ENCODE assay signal across 25 cellular contexts in genomic region chr1:170556910-170557309, GRCh38. TPM values are rescaled to one million over a fixed set of nuclear protein-coding genes. Genes with fewer than 3 reads are reported as not detected.
DNase-seq lines count a peak whose midpoint lies in the region; ATAC-seq, FAIRE-seq and TF ChIP-seq lines count a peak whose summit lies in the region.
"Had no signal": no experiment of that assay in that cellular context is flagged by ENCODE, and none has a peak within 500 bp of the region (broad histone marks: within the 10 kb centered on the region; RNA-seq: fewer than 3 reads in every experiment).

No MANE protein-coding gene starts in this region.

- no peak overlapping the region for H2BK20ac ChIP-seq in IMR-90 (ENCODE audit: low read depth, low read length)

- no peak overlapping the region for H4K8ac ChIP-seq in IMR-90 (ENCODE audit: low read depth in 2 of 2, low read length in 2 of 2)

- peaks cover 0 to 4% of the 10 kb centered on the region in 2 experiments; a peak in 1 of 4 replicates for H3K79me1 ChIP-seq in IMR-90 (ENCODE audit: low read depth in 1 of 2, low read length in 2 of 2)

- peaks cover 10% of the 10 kb centered on the region; the same call in 1 of the 2 replicates for H3K9me3 ChIP-seq in IMR-90 (ENCODE audit: control insufficient read depth, insufficient read depth, low read length)
- H3K9me3 ChIP-seq in kidney (ENCODE audit: control insufficient read depth in 1 of 2, low read length in 2 of 2): no peaks in the 10 kb centered on the region
- H3K9me3 ChIP-seq: BE2C, prostate gland had no signal

- no peak overlapping the region for H3K23ac ChIP-seq in IMR-90 (ENCODE audit: low read depth, low read length)

- ATAC-seq in IMR-90 (ENCODE audit: low read depth): peak; percentile 35
- ATAC-seq in left colon: peak; percentile 94
- no peak for ATAC-seq in GM19023 (IDR thresholded peaks at IDR 0.05; ENCODE audit: unreplicated experiment)
- ATAC-seq: A549, Right ventricle myocardium inferior had no signal

- H2AFZ ChIP-seq in IMR-90 (replicated peaks; ENCODE audit: low read length, poor library complexity): no peak overlapping the region

- dilution Hi-C loops in IMR-90 (cut with HindIII; ENCODE audit: low sequenced_read_pairs, unreplicated experiment): no loop called here

- intact Hi-C loops in IMR-90 (cut with micrococcal nuclease) (no loop called here), left colon (cut with DNase I, micrococcal nuclease) (no loop called here), kidney (cut with DNase I) (no loop called here)

- H3K4me3 ChIP-seq in IMR-90 (ENCODE audit: insufficient read depth, low read depth, low read length) (no peak overlapping the region), epithelial cell of esophagus (ENCODE audit: low read length) (no peak overlapping the region), kidney (ENCODE audit: low read length in 2 of 2) (no peak overlapping the region)
- H3K4me3 ChIP-seq: A549, gastrocnemius medialis, prostate gland had no signal

- TF ChIP-seq POLR2A in IMR-90 (IDR thresholded peaks at IDR 0.05; ENCODE audit: low read depth, low read length): no peak

- H3K36me3 ChIP-seq in IMR-90 (ENCODE audit: control insufficient read depth, insufficient read depth, low read length) (peaks cover 8% of the 10 kb centered on the region), kidney (ENCODE audit: control insufficient read depth in 1 of 2, insufficient read depth in 2 of 2, low read length in 2 of 2) (peaks cover 0 to 4% of the 10 kb centered on the region in 2 donors)
- H3K36me3 ChIP-seq: prostate gland, WERI-Rb-1 had no signal

- H2BK15ac ChIP-seq in IMR-90 (ENCODE audit: low read depth, low read length): no peak overlapping the region

- H3K56ac ChIP-seq in IMR-90 (ENCODE audit: extremely low read depth, insufficient read depth, low read length): no peak overlapping the region

- TF ChIP-seq RAD21 in IMR-90 (IDR thresholded peaks at IDR 0.05; ENCODE audit: low read length): no peak

- H3K9ac ChIP-seq in IMR-90 (ENCODE audit: low read depth, low read length) (no peak overlapping the region), kidney (ENCODE audit: low read length in 2 of 2) (no peak overlapping the region)

- H3K4me1 ChIP-seq in IMR-90 (ENCODE audit: control insufficient read depth, insufficient read depth, low read length) (peaks cover 3% of the 10 kb centered on the region; the same call in 1 of the 2 replicates), kidney (ENCODE audit: control insufficient read depth in 1 of 2, insufficient read depth in 1 of 2, low read depth in 1 of 2, low read length in 2 of 2) (no peaks in the 10 kb centered on the region)
- H3K4me1 ChIP-seq: A549, BE2C, prostate gland had no signal

- H2AK9ac ChIP-seq in IMR-90 (replicated peaks; ENCODE audit: low read depth, low read length, poor library complexity): no peak overlapping the region

- no peaks in the 10 kb centered on the region for H4K20me1 ChIP-seq in IMR-90 (ENCODE audit: insufficient read depth, low read length)

- no peaks in the 10 kb centered on the region for H3K27me3 ChIP-seq in IMR-90 (ENCODE audit: control insufficient read depth, insufficient read depth, low read length)
- H3K27me3 ChIP-seq: BE2C, gastrocnemius medialis had no signal

- H2BK5ac ChIP-seq in IMR-90 (ENCODE audit: low read depth, low read length, poor library complexity, severe bottlenecking): peak overlapping the region; percentile 79

- DNase-seq in AG08395 (ENCODE audit: low spot score) (peak; percentile 15), IMR-90 (peak; percentile 49), epithelial cell of esophagus (ENCODE audit: low read depth) (peak; percentile 74), left colon (no peak), NCI-H2081 (lab: John Stamatoyannopoulos, UW) (no peak), DMS53 treated with DMSO at 0.1 percent for 48 hours (lab: John Stamatoyannopoulos, UW; ENCODE audit: unreplicated experiment) (no peak), kidney (no peak)
- DNase-seq: activated CD4-positive, alpha-beta T cell treated with anti-CD3 and anti-CD28 coated beads for 48 hours; activated effector memory CD4-positive, alpha-beta T cell treated with anti-CD3 and anti-CD28 coated beads, Interleukin-2, amount 50 U/mL, for 16 hours; activated naive CD8-positive, alpha-beta T cell treated with anti-CD3 and anti-CD28 coated beads, Interleukin-2, amount 10 ng/mL, durations not matched to agents 7 days and 5 days; activated T-cell treated with anti-CD3 and anti-CD28 coated beads, Interleukin-2, amount 50 U/mL, for 1 hour; BE2C; DMS53; gastrocnemius medialis; hippocampal formation; Karpas-422; NCI-H1694 treated with DMSO at 0.1 percent for 48 hours; NCI-H2171 treated with DMSO at 0.1 percent for 48 hours; NCI-H524; WERI-Rb-1 had no signal

- H3K4ac ChIP-seq in IMR-90 (ENCODE audit: low read depth, low read length): no peak overlapping the region

- H3K18ac ChIP-seq in IMR-90 (ENCODE audit: low read depth, low read length): peak overlapping the region; percentile 16; the same call in 1 of the 2 replicates

- no peak overlapping the region for H4K91ac ChIP-seq in IMR-90 (ENCODE audit: insufficient read depth, low read depth, low read length)

- H3K9me1 ChIP-seq in IMR-90 (ENCODE audit: insufficient read depth, low read length): 0 out of 2 replicates have a peak, but pooled peaks cover 3% of the 10 kb centered on the region

- H3K27ac ChIP-seq in IMR-90 (ENCODE audit: insufficient read depth, low read length) (no peak overlapping the region), kidney (ENCODE audit: low read depth in 2 of 2, low read length in 2 of 2) (no peak overlapping the region)
- H3K27ac ChIP-seq: A549, gastrocnemius medialis, prostate gland, WERI-Rb-1 had no signal

- no peak overlapping the region for H4K5ac ChIP-seq in IMR-90 (ENCODE audit: low read depth, low read length)

- no peak for TF ChIP-seq CTCF in IMR-90 (conservative IDR thresholded peaks at IDR 0.05; ENCODE audit: low read depth, low read length)
- no peak for TF ChIP-seq CTCF in epithelial cell of esophagus (IDR thresholded peaks at IDR 0.05; ENCODE audit: insufficient read depth, low read depth, low read length, missing control alignments)
- TF ChIP-seq CTCF in kidney (IDR thresholded peaks at IDR 0.05; ENCODE audit: borderline replicate concordance, extremely low read depth, insufficient read depth): no peak

- H2AK5ac ChIP-seq in IMR-90 (ENCODE audit: low read depth, low read length): no peak overlapping the region

- CTCF ChIA-PET in IMR-90 (lab: Yijun Ruan, JAX): no interaction called here

- H3K4me2 ChIP-seq in IMR-90 (ENCODE audit: low read depth, low read length): no peak overlapping the region
- H3K4me2 ChIP-seq: A549 had no signal

- no peak overlapping the region; the same call in 1 of the 2 replicates for H3K14ac ChIP-seq in IMR-90 (replicated peaks; ENCODE audit: low read depth, low read length)

- no TSS peak for BruUV-seq in IMR-90 (replicated peaks; lab: Mats Ljungman, UMichigan)

- FAIRE-seq in kidney (lab: Jason Lieb, UNC): no peak
- FAIRE-seq: A549, GM18507 had no signal

- H2BK120ac ChIP-seq in IMR-90 (ENCODE audit: low read depth, low read length): no peak overlapping the region; the same call in 1 of the 2 replicates

- in situ Hi-C loops in IMR-90 (cut with MboI; ENCODE audit: low sequenced_read_pairs): no loop called here

- POLR2A ChIA-PET in IMR-90 (lab: Charles Lee; ENCODE audit: unreplicated experiment): no interaction called here

TF ChIP-seq in IMR-90, 13 proteins besides CTCF, POLR2A, EP300 and RAD21:
- TF ChIP-seq FOS (IDR thresholded peaks at IDR 0.05; ENCODE audit: low read depth, low read length) (no peak), RFX5 (IDR thresholded peaks at IDR 0.05; ENCODE audit: low read depth, low read length) (no peak), SMC3 (IDR thresholded peaks at IDR 0.05; ENCODE audit: low read depth, low read length) (no peak), CHD1 (IDR thresholded peaks at IDR 0.05; ENCODE audit: low read depth, low read length) (no peak), CEBPB (IDR thresholded peaks at IDR 0.05; ENCODE audit: low read depth, low read length) (peak; percentile 67), MXI1 (IDR thresholded peaks at IDR 0.05; ENCODE audit: borderline replicate concordance, low read depth, low read length) (no peak)
- TF ChIP-seq, protein P1, sequence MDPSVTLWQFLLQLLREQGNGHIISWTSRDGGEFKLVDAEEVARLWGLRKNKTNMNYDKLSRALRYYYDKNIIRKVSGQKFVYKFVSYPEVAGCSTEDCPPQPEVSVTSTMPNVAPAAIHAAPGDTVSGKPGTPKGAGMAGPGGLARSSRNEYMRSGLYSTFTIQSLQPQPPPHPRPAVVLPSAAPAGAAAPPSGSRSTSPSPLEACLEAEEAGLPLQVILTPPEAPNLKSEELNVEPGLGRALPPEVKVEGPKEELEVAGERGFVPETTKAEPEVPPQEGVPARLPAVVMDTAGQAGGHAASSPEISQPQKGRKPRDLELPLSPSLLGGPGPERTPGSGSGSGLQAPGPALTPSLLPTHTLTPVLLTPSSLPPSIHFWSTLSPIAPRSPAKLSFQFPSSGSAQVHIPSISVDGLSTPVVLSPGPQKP (IDR thresholded peaks at IDR 0.05; ENCODE audit: borderline replicate concordance, low read depth, low read length): no peak

RNA-seq across cellular contexts. Expression of gene GORAB, which starts 24.9 kb away (rescaled TPM):
- total RNA-seq in IMR-90 (2012; rRNA removed) (11.3 and 17.2 TPM in 2 replicates), left colon (10 to 100 TPM; 25.0 to 26.4 TPM), kidney (13.6 TPM)
- polyA plus RNA-seq in IMR-90 (2012; rRNA removed) (11.0 and 14.0 TPM in 2 replicates), kidney (ENCODE audit: insufficient read depth, low read depth, low replicate concordance) (5.8 TPM)
- 1.2 and 1.7 TPM in 2 replicates for polyA plus RNA-seq in IMR-90 (2012; cell fraction: cytosol; rRNA removed)
- polyA plus RNA-seq in IMR-90 (2012; cell fraction: nucleus; rRNA removed; ENCODE audit: low replicate concordance): 4.9 and 81.0 TPM in 2 replicates

Comparison
In these comparisons a context has a peak if more than half of its experiments do, and no peak if none do; other contexts are left out.
1. DNase-seq: peak in AG08395 (single experiment), IMR-90 (single experiment) and epithelial cell of esophagus (single experiment); none in left colon (0 of 2), NCI-H2081 (0 of 2), DMS53 treated with DMSO at 0.1 percent for 48 hours (single experiment) and kidney (single experiment).